In genomic region chr19:10625762-10626138, GRCh38 we compare ENCODE assay signal across 8 cellular contexts. TPM values are rescaled to one million over a fixed set of nuclear protein-coding genes. Genes with fewer than 3 reads are reported as not detected.
DNase-seq lines count a peak whose midpoint lies in the region; ATAC-seq, FAIRE-seq and TF ChIP-seq lines count a peak whose summit lies in the region.

No MANE protein-coding gene starts in this region.

- H3K36me3 ChIP-seq in GM23248 (ENCODE audit: low read depth) (no peaks in the 10 kb centered on the region), iPS-15b (ENCODE audit: control insufficient read depth, insufficient read depth, low read length) (peaks cover 13% of the 10 kb centered on the region)

- H4K20me1 ChIP-seq in GM23248 (ENCODE audit: insufficient read depth) = no peaks in the 10 kb centered on the region

- in situ Hi-C loops in GM23248 (cut with MboI) (no loop called here), astrocyte of the spinal cord (cut with HindIII; ENCODE audit: low sequenced_read_pairs) (no loop called here)

- H3K9me2 ChIP-seq in GM23248 (ENCODE audit: insufficient read depth) = no peaks in the 10 kb centered on the region

- H3K27me3 ChIP-seq in GM23248 (replicated peaks; ENCODE audit: insufficient read depth) (no peaks in the 10 kb centered on the region), iPS-15b (ENCODE audit: control insufficient read depth, insufficient read depth, low read length) (no peaks in the 10 kb centered on the region)

- H3F3A ChIP-seq in GM23248 (ENCODE audit: insufficient read depth) = no peaks in the 10 kb centered on the region

- H3K9me3 ChIP-seq in GM23248 (ENCODE audit: low read depth) (no peaks in the 10 kb centered on the region), iPS-15b (ENCODE audit: control insufficient read depth, insufficient read depth, low read length) (no peaks in the 10 kb centered on the region)

- peak overlapping the region; percentile 79 for H3K4me2 ChIP-seq in GM23248 (ENCODE audit: unreplicated experiment)

- H3K4me3 ChIP-seq in GM23248 (peak overlapping the region; percentile 69), astrocyte of the spinal cord (ENCODE audit: low read depth, low read length) (peak overlapping the region; percentile 47), iPS-15b (ENCODE audit: low read depth, low read length) (peak overlapping the region; percentile 84), skeletal muscle cell (ENCODE audit: low read depth, low read length) (peak overlapping the region; percentile 69)

- no peak overlapping the region for H3K27ac ChIP-seq in GM23248

- no peak for DNase-seq in GM23248
- no peak for DNase-seq in astrocyte of the spinal cord (ENCODE audit: low read depth, low spot score)
- no peak for DNase-seq in skeletal muscle cell (ENCODE audit: low read depth)
- DNase-seq in NCI-H1694 (lab: John Stamatoyannopoulos, UW) = no peak
- DNase-seq in GM19239 (ENCODE audit: insufficient read length, low spot score) = no peak

- no peak for FAIRE-seq in GM19239 (lab: Jason Lieb, UNC)

- no peak for TF ChIP-seq CTCF in astrocyte of the spinal cord (IDR thresholded peaks at IDR 0.05; ENCODE audit: low read depth, low read length)

- no peaks in the 10 kb centered on the region for H3K79me2 ChIP-seq in GM23248 (ENCODE audit: insufficient read depth)

- ATAC-seq in GM21526 (IDR thresholded peaks at IDR 0.05; ENCODE audit: low FRiP score, unreplicated experiment) (no peak), GM21367 (IDR thresholded peaks at IDR 0.05; ENCODE audit: unreplicated experiment) (no peak)

- H2AFZ ChIP-seq in GM23248 = peak overlapping the region; percentile 71

- H3K9ac ChIP-seq in GM23248 = peak overlapping the region; percentile 73
- peak overlapping the region; percentile 85 for H3K9ac ChIP-seq in iPS-15b (ENCODE audit: low read depth, low read length)

- no peaks in the 10 kb centered on the region for H3K4me1 ChIP-seq in GM23248 (ENCODE audit: insufficient read depth)
- peaks cover 7% of the 10 kb centered on the region for H3K4me1 ChIP-seq in iPS-15b (ENCODE audit: control insufficient read depth, insufficient read depth, low read length)

- WGBS in GM23248 (ENCODE audit: low coverage in 1 of 2, low lambda C conversion rate in 2 of 2, missing lambda C conversion rate in 2 of 2), 2 experiments = 22 to 53% methylated on average over 3 to 9 of the region's 10 CpGs

RNA-seq across cellular contexts. Expression of gene SLC44A2, which starts 0.4 kb away (rescaled TPM):
- 17.4 and 41.1 TPM in 2 replicates for total RNA-seq in GM23248 (2014; rRNA removed; shearing (Covaris generic))
- polyA plus RNA-seq in GM23248 (2016; fragmentation: Nextera tagmentation; extraction: Ambion mirVana) = 44.5 and 48.6 TPM in 2 replicates

RNA-seq across cellular contexts. Expression of gene ILF3, which starts 28.4 kb away (rescaled TPM):
- total RNA-seq in GM23248 (2014; rRNA removed; shearing (Covaris generic)) = 75.5 and 93.2 TPM in 2 replicates
- 80.1 and 81.6 TPM in 2 replicates for polyA plus RNA-seq in GM23248 (2016; fragmentation: Nextera tagmentation; extraction: Ambion mirVana)

RNA-seq across cellular contexts. Expression of gene AP1M2, which starts 38.6 kb away (rescaled TPM):
- total RNA-seq in GM23248 (2014; rRNA removed; shearing (Covaris generic)) = not detected in 2 replicates
- not detected in 2 replicates for polyA plus RNA-seq in GM23248 (2016; fragmentation: Nextera tagmentation; extraction: Ambion mirVana)

RNA-seq across cellular contexts. Expression of gene CDKN2D, which starts 57.0 kb away (rescaled TPM):
- total RNA-seq in GM23248 (2014; rRNA removed; shearing (Covaris generic)) = 7.8 and 8.5 TPM in 2 replicates
- 10.7 and 11.7 TPM in 2 replicates for polyA plus RNA-seq in GM23248 (2016; fragmentation: Nextera tagmentation; extraction: Ambion mirVana)

RNA-seq across cellular contexts. Expression of gene KRI1, which starts 59.9 kb away (rescaled TPM):
- total RNA-seq in GM23248 (2014; rRNA removed; shearing (Covaris generic)) = 10.5 and 11.3 TPM in 2 replicates
- 14.9 and 15.1 TPM in 2 replicates for polyA plus RNA-seq in GM23248 (2016; fragmentation: Nextera tagmentation; extraction: Ambion mirVana)
